Comparison of ENCODE assay signal across 22 cellular contexts in the genomic region with DNA sequence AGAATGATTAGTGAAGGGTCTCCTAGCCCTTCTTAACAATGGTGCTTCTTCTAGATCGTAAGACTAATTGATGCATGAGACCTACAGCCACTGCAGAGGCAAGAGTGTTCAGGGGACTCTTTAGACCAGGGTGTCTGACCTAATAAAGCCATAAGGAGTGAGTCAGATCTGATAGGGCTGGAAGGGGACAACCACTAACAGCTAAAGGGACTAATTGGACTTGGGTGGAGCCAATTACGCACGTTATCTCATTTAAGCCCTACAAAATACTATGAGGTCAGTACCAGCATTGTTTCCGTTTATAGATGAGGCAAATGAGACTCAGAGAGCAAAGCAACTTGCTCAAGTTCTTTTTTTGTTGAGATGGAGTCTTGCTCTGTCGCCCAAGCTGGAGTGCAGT. TPM values are rescaled to one million over a fixed set of nuclear protein-coding genes. Genes with fewer than 3 reads are reported as not detected.
DNase-seq lines count a peak whose midpoint lies in the region; ATAC-seq and TF ChIP-seq lines count a peak whose summit lies in the region.
"Had no signal": no experiment of that assay in that cellular context is flagged by ENCODE, and none has a peak within 500 bp of the region (broad histone marks: within the 10 kb centered on the region; RNA-seq: fewer than 3 reads in every experiment).

No MANE protein-coding gene starts in this region.

- TF ChIP-seq CTCF in upper lobe of left lung (IDR thresholded peaks at IDR 0.05): no peak

- no peak for TF ChIP-seq EP300 in upper lobe of left lung (IDR thresholded peaks at IDR 0.05)

- intact Hi-C loops in left colon (cut with DNase I, micrococcal nuclease): loop anchor here (5.0 to 10.0 kb wide), 2 partner anchors 333 to 335 kb away; a partner anchor contains a TSS

- no peak overlapping the region for H3K4me3 Mint-ChIP-seq in T-helper 17 cell
- H3K4me3 Mint-ChIP-seq: B cell; CD4-positive, alpha-beta T cell; HFFc6 had no signal

- H3K4me1 Mint-ChIP-seq in T-helper 17 cell: peaks cover 21% of the 10 kb centered on the region

- H3K9me3 ChIP-seq in T-helper 17 cell (ENCODE audit: control insufficient read depth, low read length, poor library complexity, severe bottlenecking) (no peaks in the 10 kb centered on the region), upper lobe of left lung (no peaks in the 10 kb centered on the region)
- H3K9me3 ChIP-seq: SJSA1 had no signal

- peak in 40 of 76 experiments; percentile 8 to 77 (median 39) for DNase-seq in HUDEP-2 (lab: John Stamatoyannopoulos, UW; ENCODE audit: unreplicated experiment in 76 of 76)
- DNase-seq in T-helper 17 cell: no peak
- DNase-seq in left colon: no peak
- no peak for DNase-seq in upper lobe of left lung
- no peak for DNase-seq in retina
- no peak for DNase-seq in DMS79 treated with DMSO at 0.1 percent for 48 hours (lab: John Stamatoyannopoulos, UW)
- DNase-seq: Calu3; CD4-positive, alpha-beta T cell; DMS53; HFFc6; MM.1S; NCI-H1105; NCI-H1694 treated with DMSO at 0.1 percent for 48 hours; NCI-H2107; NCI-H345; NCI-H526; NK-92 treated with Interleukin-12 subunit alpha and Interleukin-12 subunit beta, amount 100 ng/mL, for 24 hours; SW 1271 had no signal

- no peak for ATAC-seq in T-helper 17 cell
- ATAC-seq in left colon: peak; percentile 19
- ATAC-seq in upper lobe of left lung (ENCODE audit: low FRiP score in 2 of 2): no peak
- ATAC-seq in HG03442 (IDR thresholded peaks at IDR 0.05; ENCODE audit: unreplicated experiment): no peak

- H3K36me3 Mint-ChIP-seq in T-helper 17 cell (ENCODE audit: low read depth): no peaks in the 10 kb centered on the region

- peak overlapping the region in 3 of 4 donors; percentile 1 to 83 (median 57) for H3K27ac ChIP-seq in upper lobe of left lung
- H3K27ac ChIP-seq: SJSA1 had no signal

- peak overlapping the region; percentile 85 for H3K27ac Mint-ChIP-seq in T-helper 17 cell
- H3K27ac Mint-ChIP-seq: B cell; CD4-positive, alpha-beta T cell; HFFc6 had no signal

- TF ChIP-seq POLR2A in upper lobe of left lung (IDR thresholded peaks at IDR 0.05): no peak

- no peaks in the 10 kb centered on the region for H3K27me3 ChIP-seq in upper lobe of left lung
- H3K27me3 ChIP-seq: SJSA1 had no signal

- H3K4me1 ChIP-seq in upper lobe of left lung: peaks cover 9 to 14% (median 11%) of the 10 kb centered on the region in 4 donors

- H3K36me3 ChIP-seq in upper lobe of left lung: no peaks in the 10 kb centered on the region
- H3K36me3 ChIP-seq: SJSA1 had no signal

- WGBS in upper lobe of left lung, 2 donors: 85 to 90% methylated on average over 5 of the region's 5 CpGs

- H3K27me3 Mint-ChIP-seq in T-helper 17 cell: peaks cover 37% of the 10 kb centered on the region

- H3K4me3 ChIP-seq in upper lobe of left lung: no peak overlapping the region
- H3K4me3 ChIP-seq: SJSA1 had no signal

RNA-seq across cellular contexts. Expression of a gene that starts 14.5 kb away (rescaled TPM):
- total RNA-seq in T-helper 17 cell (under 1 TPM; 0.52 to 0.62 TPM), left colon (not detected), upper lobe of left lung (not detected)
- total RNA-seq: B cell, Calu3, H1, HFFc6, SJSA1 had no signal

RNA-seq across cellular contexts. Expression of a gene that starts 23.6 kb away (rescaled TPM):
- total RNA-seq in T-helper 17 cell: 100 to 1,000 TPM; 259 to 267 TPM
- 10 to 100 TPM; 52.0 to 65.4 TPM for total RNA-seq in left colon
- 100 to 1,000 TPM in 2 of 6 donors, 10 to 100 TPM in 4; 62.3 to 138 (median 85.4) TPM for total RNA-seq in upper lobe of left lung

RNA-seq across cellular contexts. Expression of a gene that starts 29.1 kb away (rescaled TPM):
- total RNA-seq in T-helper 17 cell: 1,000 to 10,000 TPM; 2,731 to 2,885 TPM
- 1,000 to 10,000 TPM; 1,187 to 1,236 TPM for total RNA-seq in left colon
- total RNA-seq in upper lobe of left lung: 1,000 to 10,000 TPM in 3 of 6 donors, 100 to 1,000 TPM in 3; 736 to 1,938 (median 1,066) TPM

Comparison
In these comparisons a context has a peak if more than half of its experiments do, and no peak if none do; other contexts are left out.
1. DNase-seq: peak in HUDEP-2 (40 of 76); none in T-helper 17 cell (0 of 3), left colon (0 of 2), upper lobe of left lung (0 of 2), retina (single experiment) and DMS79 treated with DMSO at 0.1 percent for 48 hours (single experiment).